ENCODE assay signal across 31 cellular contexts in the genomic region with DNA sequence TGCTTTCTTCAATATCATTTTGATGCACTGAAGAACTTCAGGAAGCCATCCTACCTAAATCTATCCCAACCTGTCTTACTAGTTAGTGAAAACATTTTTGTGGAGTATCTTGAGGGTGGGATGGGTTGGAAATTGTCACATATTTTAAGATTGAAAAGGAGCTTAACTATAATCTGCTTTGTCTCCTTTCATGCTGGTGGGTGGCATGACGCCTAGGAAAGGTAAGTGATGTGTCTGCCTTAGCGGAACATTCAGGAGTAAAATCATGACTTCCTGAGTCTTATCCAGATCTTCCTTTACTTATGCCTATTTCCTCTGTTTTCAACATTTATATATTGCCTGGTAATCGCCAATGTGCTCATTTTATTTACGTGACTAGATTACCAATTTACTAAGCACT.
"Had no signal": no experiment of that assay in that cellular context is flagged by ENCODE, and none has a peak within 500 bp of the region (broad histone marks: within the 10 kb centered on the region; RNA-seq: fewer than 3 reads in every experiment).

No MANE protein-coding gene starts in this region.

- H3K27ac Mint-ChIP-seq: memory B cell; naive B cell; natural killer cell treated with Interleukin-12 subunit alpha and Interleukin-12 subunit beta and Interleukin-15 and Interleukin-18, amount 100 ng/mL, for 72 hours; stimulated activated naive CD8-positive, alpha-beta T cell treated with anti-CD3 and anti-CD28 coated beads, Interleukin-15, amount 100 ng/mL, for 72 hours had no signal

- H3K4me1 ChIP-seq: right lobe of liver, transverse colon, upper lobe of right lung, uterus had no signal

- ATAC-seq: esophagus mucosa; gastrocnemius medialis; left lobe of liver; mucosa of descending colon; natural killer cell treated with Interleukin-12 subunit alpha and Interleukin-12 subunit beta and Interleukin-15 and Interleukin-18, amount 100 ng/mL, for 72 hours; pancreas; stimulated activated naive CD8-positive, alpha-beta T cell treated with anti-CD3 and anti-CD28 coated beads, Interleukin-15, amount 100 ng/mL, for 72 hours; upper lobe of right lung had no signal

- H3K4me2 ChIP-seq: hepatocyte had no signal

- H3K27ac ChIP-seq: epithelial cell of prostate, heart left ventricle, hepatocyte, pancreas, right lobe of liver, suprapubic skin, transverse colon, upper lobe of right lung, uterus had no signal

- H3K36me3 ChIP-seq: gastrocnemius medialis, heart left ventricle, pancreas, right lobe of liver, suprapubic skin, transverse colon, upper lobe of right lung, uterus had no signal

- DNase-seq: dorsolateral prefrontal cortex; effector CD4-positive, alpha-beta T cell; foreskin fibroblast; gastrocnemius medialis; heart left ventricle; kidney; mucosa of descending colon; naive B cell; occipital lobe; pancreas; right lobe of liver; small intestine; stimulated activated CD4-positive, alpha-beta T cell treated with anti-CD3 and anti-CD28 coated beads, Interleukin-12 subunit alpha, Interleukin-12 subunit beta, amount 100 ng/mL, for 4 hours; stimulated activated CD4-positive, alpha-beta T cell treated with anti-CD3 and anti-CD28 coated beads, Interleukin-1b, Interleukin-23, amount 100 ng/mL, for 48 hours; stimulated activated CD4-positive, alpha-beta T cell treated with anti-CD3 and anti-CD28 coated beads, Interleukin-4, amount 100 ng/mL, for 1 hour; stimulated activated CD8-positive, alpha-beta memory T cell treated with anti-CD3 and anti-CD28 coated beads, Interleukin-4, amount 100 ng/mL, for 48 hours; stimulated activated naive CD4-positive, alpha-beta T cell; stimulated activated naive CD8-positive, alpha-beta T cell treated with anti-CD3 and anti-CD28 coated beads, Interleukin-15, amount 100 ng/mL, for 72 hours; transverse colon; upper lobe of right lung; uterus had no signal

- H3K4me3 ChIP-seq: dorsolateral prefrontal cortex, gastrocnemius medialis, heart left ventricle, hepatocyte, lung, mucosa of descending colon, pancreas, right lobe of liver, suprapubic skin, transverse colon, upper lobe of right lung, uterus had no signal

- H3K4me3 Mint-ChIP-seq: memory B cell; naive B cell; natural killer cell treated with Interleukin-12 subunit alpha and Interleukin-12 subunit beta and Interleukin-15 and Interleukin-18, amount 100 ng/mL, for 72 hours; stimulated activated naive CD8-positive, alpha-beta T cell treated with anti-CD3 and anti-CD28 coated beads, Interleukin-15, amount 100 ng/mL, for 72 hours had no signal

- FAIRE-seq: colon, kidney, pancreas, small intestine had no signal

- H3K27me3 Mint-ChIP-seq: memory B cell; naive B cell; progenitor cell of endocrine pancreas; stimulated activated naive CD8-positive, alpha-beta T cell treated with anti-CD3 and anti-CD28 coated beads, Interleukin-15, amount 100 ng/mL, for 72 hours had no signal

- H3K27me3 ChIP-seq: dorsolateral prefrontal cortex, gastrocnemius medialis, heart left ventricle, hepatocyte, pancreas, right lobe of liver, suprapubic skin, transverse colon, upper lobe of right lung, uterus had no signal

- H3K9me3 ChIP-seq: gastrocnemius medialis, heart left ventricle, mucosa of descending colon, pancreas, right lobe of liver, suprapubic skin, transverse colon, upper lobe of right lung, uterus had no signal

- H2AFZ ChIP-seq: hepatocyte had no signal

- H3K36me3 Mint-ChIP-seq: memory B cell; naive B cell; natural killer cell treated with Interleukin-12 subunit alpha and Interleukin-12 subunit beta and Interleukin-15 and Interleukin-18, amount 100 ng/mL, for 72 hours had no signal

- H3K4me1 Mint-ChIP-seq: memory B cell; naive B cell; stimulated activated naive CD8-positive, alpha-beta T cell treated with anti-CD3 and anti-CD28 coated beads, Interleukin-15, amount 100 ng/mL, for 72 hours had no signal
